Comparison of ENCODE assay signal across 7 cellular contexts in genomic region chr13:19691447-19691846, GRCh38. TPM values are rescaled to one million over a fixed set of nuclear protein-coding genes. Genes with fewer than 3 reads are reported as not detected.
DNase-seq lines count a peak whose midpoint lies in the region; ATAC-seq and TF ChIP-seq lines count a peak whose summit lies in the region.
"Not testable (repeated sequence)": the region's sequence is repeated elsewhere in the genome, so short reads cannot be mapped to it uniquely, and the experiment has no call there.

No MANE protein-coding gene starts in this region.

- peaks cover 13 to 20% of the 10 kb centered on the region in 2 experiments for H3K4me1 ChIP-seq in HCT116 (ENCODE audit: control insufficient read depth in 1 of 2, insufficient read depth in 2 of 2, low read length in 2 of 2)
- H3K4me1 ChIP-seq in fibroblast of lung (ENCODE audit: control insufficient read depth, extremely low read depth, insufficient read depth, low read length), result not testable (repeated sequence)

- H3K36me3 ChIP-seq in HCT116 (ENCODE audit: control insufficient read depth in 1 of 2, insufficient read depth in 2 of 2, low read length in 2 of 2); fibroblast of lung (ENCODE audit: control insufficient read depth, insufficient read depth, low read length): not testable (repeated sequence)
- H3K36me3 ChIP-seq in MG63, result peaks cover 38% of the 10 kb centered on the region

- not testable (repeated sequence) for H3K9ac ChIP-seq in HCT116 (ENCODE audit: low read length); fibroblast of lung (ENCODE audit: insufficient read depth, low read length)

- peaks cover 25% of the 10 kb centered on the region for H3K4me1 Mint-ChIP-seq in activated T-cell treated with anti-CD3 and anti-CD28 coated beads, Interleukin-2, amount 50 U/mL, for 24 hours (ENCODE audit: low read depth)
- H3K4me1 Mint-ChIP-seq in nephron progenitor cell, result peaks cover 19% of the 10 kb centered on the region

- H3K9me3 ChIP-seq in HCT116 (ENCODE audit: control insufficient read depth in 1 of 2, insufficient read depth in 1 of 2, low read depth in 1 of 2, low read length in 2 of 2); MG63; fibroblast of lung (ENCODE audit: control insufficient read depth, insufficient read depth, low read depth, low read length): not testable (repeated sequence)

- H3K4me2 ChIP-seq in HCT116 (ENCODE audit: low read length), result peak overlapping the region; percentile 25
- H3K4me2 ChIP-seq in fibroblast of lung (ENCODE audit: extremely low read depth, insufficient read depth, low read length), result not testable (repeated sequence)

- peak; percentile 50 for ATAC-seq in HCT116

- not testable (repeated sequence) for H4K20me1 ChIP-seq in HCT116 (ENCODE audit: insufficient read depth); fibroblast of lung (ENCODE audit: control insufficient read depth, extremely low read depth, insufficient read depth, low read length)

- peaks cover 21% of the 10 kb centered on the region for H3K79me2 ChIP-seq in HCT116 (ENCODE audit: insufficient read depth, low read length)
- H3K79me2 ChIP-seq in fibroblast of lung (ENCODE audit: control insufficient read depth, insufficient read depth, low read length), result not testable (repeated sequence)

- TF ChIP-seq CTCF in HCT116 (IDR thresholded peaks at IDR 0.05 in 2 of 3, conservative IDR thresholded peaks at IDR 0.05 in 1 of 3; ENCODE audit: borderline replicate concordance in 1 of 3, insufficient read depth in 1 of 3, low read depth in 2 of 3, low read length in 2 of 3); astrocyte of the spinal cord (IDR thresholded peaks at IDR 0.05; ENCODE audit: low read depth, low read length); fibroblast of lung (conservative IDR thresholded peaks at IDR 0.05 in 1 of 2, IDR thresholded peaks at IDR 0.05 in 1 of 2; ENCODE audit: low read depth in 1 of 2, low read length in 2 of 2); nephron progenitor cell (IDR thresholded peaks at IDR 0.05): not testable (repeated sequence)

- RAD21 ChIA-PET in HCT116 (lab: Charles Lee; ENCODE audit: low non-redundant PET in 1 of 2, low total read pairs in 2 of 2, uncharacterized antibody in 2 of 2, unreplicated experiment in 2 of 2), result not testable (repeated sequence)

- in situ Hi-C loops in astrocyte of the spinal cord (cut with HindIII; ENCODE audit: low sequenced_read_pairs), result not testable (repeated sequence)

- BruUV-seq in HCT116 (replicated peaks; lab: Mats Ljungman, UMichigan), result not testable (repeated sequence)

- not testable (repeated sequence) for TF ChIP-seq RAD21 in HCT116 (IDR thresholded peaks at IDR 0.05; ENCODE audit: low read depth)

- not testable (repeated sequence) for H3K27me3 ChIP-seq in HCT116 (ENCODE audit: insufficient read depth, low read length); MG63; fibroblast of lung (ENCODE audit: control insufficient read depth, insufficient read depth, low read length)

- not testable (repeated sequence) for H3K4me3 ChIP-seq in HCT116 (replicated peaks in 1 of 2; ENCODE audit: low read depth in 1 of 2, low read length in 2 of 2); MG63; astrocyte of the spinal cord (ENCODE audit: low read depth, low read length); fibroblast of lung (replicated peaks in 1 of 4; ENCODE audit: control extremely low read depth in 1 of 4, insufficient read depth in 1 of 4, low read depth in 3 of 4, low read length in 4 of 4)

- not testable (repeated sequence) for H2AFZ ChIP-seq in HCT116 (ENCODE audit: low read depth, low read length, poor library complexity, severe bottlenecking); fibroblast of lung (ENCODE audit: low read length)

- POLR2A ChIA-PET in HCT116 (lab: Charles Lee), result not testable (repeated sequence)

- H3K27ac Mint-ChIP-seq in activated T-cell treated with anti-CD3 and anti-CD28 coated beads, Interleukin-2, amount 50 U/mL, for 24 hours, result peak overlapping the region; percentile 32
- H3K27ac Mint-ChIP-seq in nephron progenitor cell, result peak overlapping the region; percentile 89

- peaks cover 45% of the 10 kb centered on the region for H3K36me3 Mint-ChIP-seq in activated T-cell treated with anti-CD3 and anti-CD28 coated beads, Interleukin-2, amount 50 U/mL, for 24 hours (ENCODE audit: low read depth)
- H3K36me3 Mint-ChIP-seq in nephron progenitor cell (ENCODE audit: low read depth), result peaks cover 56% of the 10 kb centered on the region

- intact Hi-C loops in HCT116 (cut with micrococcal nuclease), result not testable (repeated sequence)

- not testable (repeated sequence) for H3K27me3 Mint-ChIP-seq in activated T-cell treated with anti-CD3 and anti-CD28 coated beads, Interleukin-2, amount 50 U/mL, for 24 hours; nephron progenitor cell (ENCODE audit: low read depth, poor library complexity)

- CTCF ChIA-PET in HCT116 (lab: Charles Lee), result not testable (repeated sequence)

- not testable (repeated sequence) for TF ChIP-seq POLR2A in HCT116 (IDR thresholded peaks at IDR 0.05; ENCODE audit: borderline replicate concordance, extremely low read depth, insufficient read depth, insufficient read length)

- H3K4me3 Mint-ChIP-seq in activated T-cell treated with anti-CD3 and anti-CD28 coated beads, Interleukin-2, amount 50 U/mL, for 24 hours; nephron progenitor cell: not testable (repeated sequence)

- not testable (repeated sequence) for H3K9me2 ChIP-seq in HCT116 (ENCODE audit: insufficient read depth)

- not testable (repeated sequence) for H3K9me3 Mint-ChIP-seq in activated T-cell treated with anti-CD3 and anti-CD28 coated beads, Interleukin-2, amount 50 U/mL, for 24 hours; nephron progenitor cell

- DNase-seq in EL, result peak; percentile 19
- DNase-seq in HCT116 (ENCODE audit: low read depth, low spot score); activated T-cell treated with anti-CD3 and anti-CD28 coated beads, Interleukin-2, amount 50 U/mL, for 24 hours; nephron progenitor cell: not testable (repeated sequence)
- DNase-seq in MG63, result peak; percentile 52
- peak; percentile 37 for DNase-seq in astrocyte of the spinal cord (ENCODE audit: low read depth, low spot score)
- DNase-seq in fibroblast of lung (ENCODE audit: low read depth in 2 of 2), result peak; percentile 30 to 34

- not testable (repeated sequence) for H3K27ac ChIP-seq in HCT116 (ENCODE audit: low read depth, low read length); fibroblast of lung (ENCODE audit: insufficient read depth, low read length)

RNA-seq across cellular contexts. Expression of gene MPHOSPH8, which starts 58.0 kb away (rescaled TPM):
- total RNA-seq in HCT116 (2021; ENCODE audit: unreplicated experiment) (21.5 TPM), fibroblast of lung (18.3 and 18.7 TPM in 2 replicates)
- 9.8 and 13.2 TPM in 2 replicates for polyA plus RNA-seq in HCT116 (2012)
- 6.3 and 6.7 TPM in 2 replicates for total RNA-seq in MG63 (2014; rRNA removed; shearing (Covaris generic); ENCODE audit: low replicate concordance)
- 16.6 and 18.8 TPM in 2 replicates for polyA plus RNA-seq in fibroblast of lung
- 22.8 and 26.9 TPM in 2 replicates for polyA plus RNA-seq in fibroblast of lung (2012)
- 1.1 and 3.3 TPM in 2 replicates for polyA minus RNA-seq in fibroblast of lung (ENCODE audit: low replicate concordance)
